Comparison of ENCODE assay signal across 10 cellular contexts in the genomic region with DNA sequence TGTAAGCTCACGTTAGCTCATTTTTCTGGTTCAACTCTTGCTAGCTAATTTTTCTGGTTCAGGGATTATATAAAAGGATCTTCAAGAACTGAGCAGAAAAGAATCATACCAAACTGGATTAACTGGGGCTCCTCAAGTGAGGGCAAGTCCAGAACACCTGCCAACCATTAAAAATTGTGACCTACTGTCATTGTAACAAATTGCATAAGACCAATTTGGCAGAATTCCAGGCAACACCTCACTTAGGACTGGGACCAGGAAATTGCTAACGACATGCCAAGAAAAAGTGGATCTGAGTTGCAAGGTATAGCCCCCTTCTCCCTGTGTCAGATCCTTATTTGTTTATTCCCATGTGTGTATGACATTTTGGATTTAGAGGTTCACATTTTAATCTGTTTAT.
DNase-seq lines count a peak whose midpoint lies in the region; ATAC-seq and TF ChIP-seq lines count a peak whose summit lies in the region.
"Had no signal": no experiment of that assay in that cellular context is flagged by ENCODE, and none has a peak within 500 bp of the region (broad histone marks: within the 10 kb centered on the region; RNA-seq: fewer than 3 reads in every experiment).

No MANE protein-coding gene starts in this region.

- H2AFZ ChIP-seq in ACC112 (ENCODE audit: low read length, unreplicated experiment) (no peak overlapping the region), OCI-LY7 (ENCODE audit: low read length) (peak overlapping the region; percentile 75; the same call in 1 of the 2 replicates)

- POLR2A ChIA-PET in OCI-LY7 (lab: Charles Lee): interaction anchor here (1.0 kb wide), 1 partner anchor 106 kb away, joined by 3 read pairs; no protein-coding TSS in a partner anchor
- POLR2A ChIA-PET in CD8-positive, alpha-beta T cell (lab: Charles Lee): no interaction called here

- no peak for TF ChIP-seq CTCF in OCI-LY7 (conservative IDR thresholded peaks at IDR 0.05; ENCODE audit: low read length)
- TF ChIP-seq CTCF in fibroblast of pulmonary artery (IDR thresholded peaks at IDR 0.05; ENCODE audit: low read length, missing control alignments): no peak
- TF ChIP-seq CTCF in CD8-positive, alpha-beta T cell (IDR thresholded peaks at IDR 0.05): no peak

- no peaks in the 10 kb centered on the region for H3K27me3 Mint-ChIP-seq in CD8-positive, alpha-beta T cell (ENCODE audit: low read depth)

- CTCF ChIA-PET in OCI-LY7 (lab: Charles Lee; ENCODE audit: unreplicated experiment): no interaction called here
- CTCF ChIA-PET in CD8-positive, alpha-beta T cell (lab: Charles Lee): no interaction called here

- TF ChIP-seq EP300 in Ishikawa (IDR thresholded peaks at IDR 0.05; ENCODE audit: borderline replicate concordance): no peak

- no peak overlapping the region for H3K4me3 Mint-ChIP-seq in CD8-positive, alpha-beta T cell

- H3K36me3 ChIP-seq in ACC112 (ENCODE audit: insufficient read depth, low read length) (no peaks in the 10 kb centered on the region), OCI-LY7 (ENCODE audit: insufficient read depth, low read length) (no peaks in the 10 kb centered on the region)
- no peaks in the 10 kb centered on the region for H3K36me3 ChIP-seq in CD8-positive, alpha-beta T cell (ENCODE audit: insufficient read depth, low read length)

- H3K27me3 ChIP-seq in ACC112 (ENCODE audit: insufficient read depth, low read length): no peaks in the 10 kb centered on the region
- no peaks in the 10 kb centered on the region for H3K27me3 ChIP-seq in CD8-positive, alpha-beta T cell (ENCODE audit: insufficient read depth, low read length)

- no peaks in the 10 kb centered on the region for H3K9me2 ChIP-seq in OCI-LY7 (ENCODE audit: insufficient read depth, low read length)

- H3K27ac ChIP-seq in ACC112 (ENCODE audit: low read depth, low read length) (peak overlapping the region; percentile 48), OCI-LY7 (ENCODE audit: low read depth, low read length, poor library complexity, severe bottlenecking) (no peak overlapping the region)
- no peak overlapping the region for H3K27ac ChIP-seq in CD8-positive, alpha-beta T cell (ENCODE audit: low read depth, low read length)

- peaks cover under 1% of the 10 kb centered on the region for H3K9me3 Mint-ChIP-seq in CD8-positive, alpha-beta T cell

- H3K27ac Mint-ChIP-seq in CD8-positive, alpha-beta T cell: no peak overlapping the region

- intact Hi-C loops in OCI-LY7 (cut with micrococcal nuclease; ENCODE audit: unreplicated experiment) (no loop called here), Right ventricle myocardium inferior (cut with DNase I) (no loop called here)
- intact Hi-C loops in CD8-positive, alpha-beta T cell (cut with DNase I, micrococcal nuclease): no loop called here

- no peaks in the 10 kb centered on the region for H3K9me3 ChIP-seq in OCI-LY7 (ENCODE audit: low read length)
- no peaks in the 10 kb centered on the region for H3K9me3 ChIP-seq in CD8-positive, alpha-beta T cell (ENCODE audit: low read length)

- TF ChIP-seq RAD21 in Ishikawa (IDR thresholded peaks at IDR 0.05; ENCODE audit: low read depth): no peak

- H3K79me2 ChIP-seq in ACC112 (ENCODE audit: control insufficient read depth, insufficient read depth, low read length, unreplicated experiment) (no peaks in the 10 kb centered on the region), OCI-LY7 (ENCODE audit: insufficient read depth, low read depth, low read length) (no peaks in the 10 kb centered on the region)

- ATAC-seq in Right ventricle myocardium inferior (no peak), GM18519 (IDR thresholded peaks at IDR 0.05; ENCODE audit: low FRiP score, unreplicated experiment) (no peak), GM18517 (IDR thresholded peaks at IDR 0.05; ENCODE audit: unreplicated experiment) (no peak)
- ATAC-seq in CD8-positive, alpha-beta T cell: no peak

- H3K4me1 Mint-ChIP-seq in CD8-positive, alpha-beta T cell (ENCODE audit: low read depth): peaks cover 33% of the 10 kb centered on the region

- DNase-seq in OCI-LY7 (ENCODE audit: low spot score) (no peak), fibroblast of pulmonary artery (ENCODE audit: low read depth) (peak; percentile 36), Right ventricle myocardium inferior (ENCODE audit: missing footprints) (no peak)
- no peak for DNase-seq in CD8-positive, alpha-beta T cell
- DNase-seq: head of caudate nucleus, NCI-H1092 had no signal

- H3K4me1 ChIP-seq in ACC112 (ENCODE audit: control insufficient read depth, insufficient read depth, low read length, unreplicated experiment) (peaks cover 17% of the 10 kb centered on the region), OCI-LY7 (ENCODE audit: insufficient read depth, low read length, poor library complexity, severe bottlenecking) (peaks cover 13% of the 10 kb centered on the region)
- peaks cover 7% of the 10 kb centered on the region for H3K4me1 ChIP-seq in CD8-positive, alpha-beta T cell (ENCODE audit: insufficient read depth, low read length)

- no TSS peak for BruUV-seq in OCI-LY7 (replicated peaks; lab: Mats Ljungman, UMichigan)

- H4K20me1 ChIP-seq in OCI-LY7 (ENCODE audit: insufficient read depth, low read length): no peaks in the 10 kb centered on the region

- H3K4me3 ChIP-seq in ACC112 (ENCODE audit: low read depth, low read length) (peak overlapping the region; percentile 11; the same call in 1 of the 2 replicates), OCI-LY7 (ENCODE audit: low read depth, low read length, poor library complexity, severe bottlenecking) (no peak overlapping the region), fibroblast of pulmonary artery (replicated peaks; ENCODE audit: low read depth, low read length) (no peak overlapping the region)
- H3K4me3 ChIP-seq in CD8-positive, alpha-beta T cell (ENCODE audit: low read depth, low read length): no peak overlapping the region

- H3K4me2 ChIP-seq in OCI-LY7 (ENCODE audit: low read length): no peak overlapping the region

- no peaks in the 10 kb centered on the region for H3K36me3 Mint-ChIP-seq in CD8-positive, alpha-beta T cell

TF ChIP-seq in Ishikawa, 13 proteins besides CTCF, POLR2A, EP300 and RAD21:
- no peak for TF ChIP-seq CREB1 (IDR thresholded peaks at IDR 0.05; ENCODE audit: low read depth)
- no peak for TF ChIP-seq USF1 (IDR thresholded peaks at IDR 0.05)
- no peak for TF ChIP-seq TAF1 (IDR thresholded peaks at IDR 0.05; ENCODE audit: low read depth)
- TF ChIP-seq, protein P1, sequence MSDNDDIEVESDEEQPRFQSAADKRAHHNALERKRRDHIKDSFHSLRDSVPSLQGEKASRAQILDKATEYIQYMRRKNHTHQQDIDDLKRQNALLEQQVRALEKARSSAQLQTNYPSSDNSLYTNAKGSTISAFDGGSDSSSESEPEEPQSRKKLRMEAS (IDR thresholded peaks at IDR 0.05): no peak
- no peak for TF ChIP-seq EGR1 (IDR thresholded peaks at IDR 0.05)
- no peak for TF ChIP-seq FOXM1 (IDR thresholded peaks at IDR 0.05; ENCODE audit: borderline replicate concordance, low read depth)
- TF ChIP-seq ZBTB7A (IDR thresholded peaks at IDR 0.05; ENCODE audit: low read depth): no peak
- TF ChIP-seq CEBPB (IDR thresholded peaks at IDR 0.05): peak; percentile 74
- TF ChIP-seq TCF12 (IDR thresholded peaks at IDR 0.05; ENCODE audit: low read depth): no peak
- no peak for TF ChIP-seq YY1 (IDR thresholded peaks at IDR 0.05; ENCODE audit: low read depth)
- no peak for TF ChIP-seq TEAD4 (IDR thresholded peaks at IDR 0.05)
- TF ChIP-seq REST (IDR thresholded peaks at IDR 0.05; ENCODE audit: low read depth): no peak
- TF ChIP-seq NFIC (IDR thresholded peaks at IDR 0.05): peak; percentile 74
